15 cellular contexts compared by ENCODE assay signal in the genomic region with DNA sequence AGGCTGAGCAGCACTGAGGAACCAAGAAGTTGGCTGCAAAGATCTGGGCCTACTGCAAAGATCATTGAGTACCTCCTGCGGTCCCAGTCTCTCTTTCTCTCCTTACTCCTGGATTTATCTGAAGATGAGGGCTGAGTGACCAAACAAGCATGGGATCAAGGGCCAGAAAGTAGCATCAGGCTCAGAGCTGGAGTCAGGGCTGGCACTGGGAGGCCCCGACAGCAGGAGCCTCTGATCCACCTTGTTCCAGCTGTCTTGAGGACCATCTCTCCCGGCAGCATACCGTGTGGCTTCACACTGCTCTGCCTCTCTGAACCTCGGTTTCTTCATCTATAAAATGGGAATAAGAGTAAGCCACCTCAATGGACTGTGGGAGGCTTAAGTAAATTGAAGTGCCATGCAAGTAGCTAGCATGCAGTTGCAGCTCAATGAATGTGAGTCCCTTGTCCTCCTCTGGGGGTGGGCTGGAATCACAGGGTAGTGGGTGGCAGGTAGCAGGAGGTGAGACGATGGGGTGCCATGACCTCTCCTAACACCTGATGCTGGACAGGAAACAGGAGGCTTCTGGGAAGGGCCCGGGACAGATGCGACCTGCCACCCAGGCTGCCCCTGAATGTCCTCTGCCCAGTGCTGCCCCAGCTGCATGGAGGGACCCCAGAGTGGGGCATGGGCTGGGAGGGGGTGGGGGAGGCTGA. TPM values are rescaled to one million over a fixed set of nuclear protein-coding genes. Genes with fewer than 3 reads are reported as not detected.
A peak's percentile ranks its signal among the peaks of the same experiment; 100 is the strongest.
DNase-seq lines count a peak whose midpoint lies in the region; ATAC-seq and TF ChIP-seq lines count a peak whose summit lies in the region.
"Had no signal": no experiment of that assay in that cellular context is flagged by ENCODE, and none has a peak within 500 bp of the region (broad histone marks: within the 10 kb centered on the region; RNA-seq: fewer than 3 reads in every experiment).

No MANE protein-coding gene starts in this region.

- no peaks in the 10 kb centered on the region for H4K20me1 ChIP-seq in osteoblast (ENCODE audit: insufficient read depth, low read length)

- H3K79me2 ChIP-seq in osteoblast (ENCODE audit: insufficient read depth, low read length), result no peaks in the 10 kb centered on the region

- no peaks in the 10 kb centered on the region for H3K36me3 Mint-ChIP-seq in CD4-positive, CD25-positive, alpha-beta regulatory T cell

- H3K27ac ChIP-seq in CD4-positive, CD25-positive, alpha-beta regulatory T cell (ENCODE audit: insufficient read depth, low read length, poor library complexity, severe bottlenecking), result no peak overlapping the region
- peak overlapping the region; percentile 79 for H3K27ac ChIP-seq in KOPT-K1 (ENCODE audit: low read depth, low read length, poor library complexity, severe bottlenecking)
- H3K27ac ChIP-seq in osteoblast (ENCODE audit: low read depth, low read length), result no peak overlapping the region
- H3K27ac ChIP-seq: cardiac muscle cell, esophagus squamous epithelium, neutrophil, tibial nerve had no signal

- no peaks in the 10 kb centered on the region for H3K36me3 ChIP-seq in CD4-positive, CD25-positive, alpha-beta regulatory T cell (ENCODE audit: control insufficient read depth, insufficient read depth, low read length)
- H3K36me3 ChIP-seq in KOPT-K1 (ENCODE audit: insufficient read depth, low read length), result no peaks in the 10 kb centered on the region
- no peaks in the 10 kb centered on the region for H3K36me3 ChIP-seq in osteoblast (ENCODE audit: insufficient read depth, low read length)
- H3K36me3 ChIP-seq: cardiac muscle cell, esophagus squamous epithelium, neutrophil, tibial nerve had no signal

- H3K4me3 ChIP-seq in CD4-positive, CD25-positive, alpha-beta regulatory T cell (ENCODE audit: low read depth, low read length), result no peak overlapping the region
- H3K4me3 ChIP-seq in osteoblast (ENCODE audit: insufficient read depth, low read length), result peak overlapping the region; percentile 20
- H3K4me3 ChIP-seq: cardiac muscle cell, esophagus squamous epithelium, tibial nerve had no signal

- peak overlapping the region in 2 of 3 donors; percentile 43 to 62 for H3K27ac Mint-ChIP-seq in CD4-positive, CD25-positive, alpha-beta regulatory T cell
- H3K27ac Mint-ChIP-seq: T-helper 1 cell treated with Interleukin-12 subunit alpha and Interleukin-12 subunit beta and Interleukin-4 antibody, amounts not matched to agents 30 μg/mL and 1 μg/mL, for 36 hours had no signal

- ATAC-seq in CD4-positive, CD25-positive, alpha-beta regulatory T cell (ENCODE audit: low read depth in 2 of 2), result no peak
- ATAC-seq in HG02852 (IDR thresholded peaks at IDR 0.05; ENCODE audit: unreplicated experiment), result no peak

- TF ChIP-seq CTCF in osteoblast (IDR thresholded peaks at IDR 0.05; ENCODE audit: extremely low read depth, low read depth, low read length), result no peak

- no peak for DNase-seq in CD4-positive, CD25-positive, alpha-beta regulatory T cell
- DNase-seq in ecto neural progenitor cell (ENCODE audit: low spot score), result peak; percentile 15
- no peak for DNase-seq in osteoblast (ENCODE audit: insufficient read length, low spot score, missing footprints)
- DNase-seq in 8988T, result no peak
- no peak for DNase-seq in COLO668 (lab: John Stamatoyannopoulos, UW; ENCODE audit: unreplicated experiment)
- DNase-seq: effector CD4-positive, alpha-beta T cell; esophagus squamous epithelium; GOT3; NCI-H526 treated with DMSO at 0.1 percent for 48 hours had no signal

- peaks cover 0 to 2% (median 0%) of the 10 kb centered on the region in 7 donors for H3K9me3 Mint-ChIP-seq in CD4-positive, CD25-positive, alpha-beta regulatory T cell
- H3K9me3 Mint-ChIP-seq: T-helper 1 cell treated with Interleukin-12 subunit alpha and Interleukin-12 subunit beta and Interleukin-4 antibody, amounts not matched to agents 30 μg/mL and 1 μg/mL, for 36 hours had no signal

- H3K4me3 Mint-ChIP-seq in CD4-positive, CD25-positive, alpha-beta regulatory T cell, result no peak overlapping the region
- H3K4me3 Mint-ChIP-seq: T-helper 1 cell treated with Interleukin-12 subunit alpha and Interleukin-12 subunit beta and Interleukin-4 antibody, amounts not matched to agents 30 μg/mL and 1 μg/mL, for 36 hours had no signal

- peak overlapping the region; percentile 2 for H3K4me2 ChIP-seq in osteoblast (ENCODE audit: insufficient read depth, low read length)

- H3K9me3 ChIP-seq in CD4-positive, CD25-positive, alpha-beta regulatory T cell (ENCODE audit: control insufficient read depth in 2 of 2, low read length in 2 of 2), result no peaks in the 10 kb centered on the region
- H3K9me3 ChIP-seq in KOPT-K1 (ENCODE audit: insufficient read depth, low read length, poor library complexity, severe bottlenecking), result no peaks in the 10 kb centered on the region
- H3K9me3 ChIP-seq in osteoblast (ENCODE audit: low read depth, low read length), result no peaks in the 10 kb centered on the region
- H3K9me3 ChIP-seq: esophagus squamous epithelium, neutrophil, tibial nerve had no signal

- peaks cover 2% of the 10 kb centered on the region for H3K27me3 ChIP-seq in CD4-positive, CD25-positive, alpha-beta regulatory T cell (ENCODE audit: control insufficient read depth, insufficient read depth, low read length)
- H3K27me3 ChIP-seq in osteoblast (ENCODE audit: insufficient read depth, low read length), result peaks cover 22% of the 10 kb centered on the region
- H3K27me3 ChIP-seq: cardiac muscle cell had no signal

- H2AFZ ChIP-seq in osteoblast (ENCODE audit: low read length), result no peak overlapping the region

- peaks cover 0 to 9% (median 2%) of the 10 kb centered on the region in 4 donors for H3K4me1 Mint-ChIP-seq in CD4-positive, CD25-positive, alpha-beta regulatory T cell

- no peaks in the 10 kb centered on the region for H3K4me1 ChIP-seq in CD4-positive, CD25-positive, alpha-beta regulatory T cell (ENCODE audit: control insufficient read depth, insufficient read depth, low read length, poor library complexity, severe bottlenecking)
- H3K4me1 ChIP-seq in osteoblast (ENCODE audit: insufficient read depth, low read length), result peaks cover 46% of the 10 kb centered on the region

- peaks cover 22% of the 10 kb centered on the region for H3K27me3 Mint-ChIP-seq in CD4-positive, CD25-positive, alpha-beta regulatory T cell

RNA-seq across cellular contexts. Expression of a gene that starts 52.5 kb away (rescaled TPM):
- total RNA-seq in CD4-positive, CD25-positive, alpha-beta regulatory T cell, result 9.0 TPM
- under 1 TPM; 0.37 to 0.97 (median 0.51) TPM for polyA plus RNA-seq in CD4-positive, CD25-positive, alpha-beta regulatory T cell
- 5.4 and 6.8 TPM in 2 replicates for total RNA-seq in osteoblast
